8 cellular contexts compared by ENCODE assay signal in the genomic region with DNA sequence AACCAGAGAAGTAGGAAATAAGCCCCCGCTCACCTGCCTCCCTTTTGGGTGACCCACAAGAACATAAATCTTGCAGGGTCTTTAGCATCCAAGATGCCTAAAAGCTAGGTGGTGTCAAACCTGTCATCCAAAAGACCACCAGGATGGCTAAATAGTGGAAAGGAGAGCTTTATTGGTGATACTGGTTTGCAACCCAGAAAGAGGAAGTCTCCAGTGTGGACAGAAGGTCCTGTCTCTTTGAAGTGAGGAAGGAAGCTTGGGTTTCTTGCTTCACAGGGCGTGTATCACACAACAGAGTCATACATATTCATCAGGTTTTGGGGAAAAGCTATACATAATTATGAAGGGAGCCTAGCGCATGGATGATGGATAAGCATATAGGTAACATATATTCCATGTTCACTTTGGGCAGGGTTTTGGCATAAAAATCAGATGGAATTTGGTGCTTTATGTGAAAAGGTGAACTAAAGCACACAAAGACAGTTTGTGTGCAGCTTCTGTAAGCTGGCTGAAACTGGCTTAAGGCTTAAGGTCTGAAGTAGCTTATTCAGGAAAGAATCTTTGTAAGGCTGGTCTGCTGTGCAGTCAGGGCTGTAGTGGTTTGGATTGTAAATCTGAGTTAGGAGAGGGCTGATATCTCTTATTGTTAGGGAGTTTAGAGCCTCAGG.
DNase-seq lines count a peak whose midpoint lies in the region; ATAC-seq and TF ChIP-seq lines count a peak whose summit lies in the region.

No MANE protein-coding gene starts in this region.

- ATAC-seq in GM19351 (IDR thresholded peaks at IDR 0.05; ENCODE audit: unreplicated experiment) (peak; percentile 88), HG03060 (IDR thresholded peaks at IDR 0.05; ENCODE audit: low read depth, unreplicated experiment) (peak; percentile 62)
- peak; percentile 91 for ATAC-seq in stimulated activated memory B cell treated with anti-CD40 and anti-IgM and Interleukin-4, amounts not matched to agents 10 μg/mL and 1 μg/mL and 100 μg/mL, for 72 hours

- peak overlapping the region; percentile 40 for H3K4me3 Mint-ChIP-seq in stimulated activated memory B cell treated with anti-CD40 and anti-IgM and Interleukin-4, amounts not matched to agents 10 μg/mL and 1 μg/mL and 100 μg/mL, for 72 hours
- H3K4me3 Mint-ChIP-seq in progenitor cell of endocrine pancreas (ENCODE audit: low read depth), result no peak overlapping the region

- H3K27me3 Mint-ChIP-seq in stimulated activated memory B cell treated with anti-CD40 and anti-IgM and Interleukin-4, amounts not matched to agents 10 μg/mL and 1 μg/mL and 100 μg/mL, for 72 hours, result no peaks in the 10 kb centered on the region
- H3K27me3 Mint-ChIP-seq in progenitor cell of endocrine pancreas, result no peaks in the 10 kb centered on the region

- H3K27ac Mint-ChIP-seq in stimulated activated memory B cell treated with anti-CD40 and anti-IgM and Interleukin-4, amounts not matched to agents 10 μg/mL and 1 μg/mL and 100 μg/mL, for 72 hours, result peak overlapping the region; percentile 69
- no peak overlapping the region for H3K27ac Mint-ChIP-seq in progenitor cell of endocrine pancreas

- TF ChIP-seq CTCF in progenitor cell of endocrine pancreas (IDR thresholded peaks at IDR 0.05; ENCODE audit: unreplicated experiment) (no peak), GM20000 (IDR thresholded peaks at IDR 0.05; ENCODE audit: extremely low read depth, missing control alignments) (no peak)

- no peaks in the 10 kb centered on the region for H3K36me3 Mint-ChIP-seq in stimulated activated memory B cell treated with anti-CD40 and anti-IgM and Interleukin-4, amounts not matched to agents 10 μg/mL and 1 μg/mL and 100 μg/mL, for 72 hours
- H3K36me3 Mint-ChIP-seq in progenitor cell of endocrine pancreas (ENCODE audit: insufficient read depth), result peaks cover 3% of the 10 kb centered on the region

- peaks cover 44% of the 10 kb centered on the region for H3K4me1 Mint-ChIP-seq in stimulated activated memory B cell treated with anti-CD40 and anti-IgM and Interleukin-4, amounts not matched to agents 10 μg/mL and 1 μg/mL and 100 μg/mL, for 72 hours
- H3K4me1 Mint-ChIP-seq in progenitor cell of endocrine pancreas (ENCODE audit: low read depth), result peaks cover 24% of the 10 kb centered on the region

- H3K9me3 Mint-ChIP-seq in stimulated activated memory B cell treated with anti-CD40 and anti-IgM and Interleukin-4, amounts not matched to agents 10 μg/mL and 1 μg/mL and 100 μg/mL, for 72 hours, result no peaks in the 10 kb centered on the region
- H3K9me3 Mint-ChIP-seq in progenitor cell of endocrine pancreas (ENCODE audit: low read depth), result no peaks in the 10 kb centered on the region

- DNase-seq in SIG-M5 (lab: John Stamatoyannopoulos, UW) (peak; percentile 70), progenitor cell of endocrine pancreas (ENCODE audit: low spot score, unreplicated experiment) (no peak), GM19240 (ENCODE audit: insufficient read length, low spot score) (no peak), GM20000 (ENCODE audit: low spot score) (no peak)
- DNase-seq in activated effector memory CD4-positive, alpha-beta T cell treated with Interleukin-2 at 50 U/mL for 16 hours, result no peak
